In genomic region chr12:124605869-124606774, GRCh38 we compare ENCODE assay signal across 18 cellular contexts. TPM values are rescaled to one million over a fixed set of nuclear protein-coding genes. Genes with fewer than 3 reads are reported as not detected.
DNase-seq lines count a peak whose midpoint lies in the region; ATAC-seq, FAIRE-seq and TF ChIP-seq lines count a peak whose summit lies in the region.
"Had no signal": no experiment of that assay in that cellular context is flagged by ENCODE, and none has a peak within 500 bp of the region (broad histone marks: within the 10 kb centered on the region; RNA-seq: fewer than 3 reads in every experiment).

No MANE protein-coding gene starts in this region.

- H3K14ac ChIP-seq in neuronal stem cell (ENCODE audit: low read length) = no peak overlapping the region

- H2AFZ ChIP-seq in GM23338 (peak overlapping the region; percentile 32), endothelial cell of umbilical vein (ENCODE audit: low read depth, low read length) (no peak overlapping the region), neuronal stem cell (ENCODE audit: low read length) (no peak overlapping the region)

- no TSS peak for BruUV-seq in endothelial cell of umbilical vein (replicated peaks; lab: Mats Ljungman, UMichigan)

- H3K18ac ChIP-seq in neuronal stem cell (ENCODE audit: low read length) = peak overlapping the region; percentile 61

- H3K4ac ChIP-seq in neuronal stem cell (ENCODE audit: low read length) = no peak overlapping the region

- H3K27me3 ChIP-seq in GM23338 (ENCODE audit: insufficient read depth) = no peaks in the 10 kb centered on the region
- H3K27me3 ChIP-seq in NT2/D1 (ENCODE audit: insufficient read depth, insufficient read length) = no peaks in the 10 kb centered on the region
- no peaks in the 10 kb centered on the region for H3K27me3 ChIP-seq in endothelial cell of umbilical vein (ENCODE audit: control insufficient read depth in 2 of 2, insufficient read depth in 2 of 2, low read length in 2 of 2)
- H3K27me3 ChIP-seq in neuronal stem cell (ENCODE audit: control insufficient read depth in 3 of 3, insufficient read depth in 3 of 3, low read depth in 1 of 3, low read length in 3 of 3) = peaks cover 0 to 14% (median 0%) of the 10 kb centered on the region in 3 experiments
- H3K27me3 ChIP-seq in adrenal gland = no peaks in the 10 kb centered on the region
- H3K27me3 ChIP-seq: BE2C, cardiac muscle cell, SJSA1 had no signal

- peak overlapping the region; percentile 46 for H2BK12ac ChIP-seq in neuronal stem cell (ENCODE audit: low read length)

- no peak overlapping the region for H4K8ac ChIP-seq in neuronal stem cell (ENCODE audit: low read depth, low read length)

- H3K9me3 ChIP-seq in NT2/D1 (ENCODE audit: insufficient read depth, low read length) (no peaks in the 10 kb centered on the region), endothelial cell of umbilical vein (replicated peaks; ENCODE audit: control insufficient read depth, insufficient read depth, low read length) (no peaks in the 10 kb centered on the region), neuronal stem cell (replicated peaks in 1 of 2; ENCODE audit: control insufficient read depth in 2 of 2, insufficient read depth in 1 of 2, low read depth in 1 of 2, low read length in 2 of 2) (peaks cover 0 to 3% of the 10 kb centered on the region in 2 donors), adrenal gland (replicated peaks in 1 of 3) (no peaks in the 10 kb centered on the region)
- H3K9me3 ChIP-seq: SJSA1 had no signal

- peak overlapping the region; percentile 26 for H3K9ac ChIP-seq in NT2/D1 (ENCODE audit: insufficient read length, low read depth)
- H3K9ac ChIP-seq in endothelial cell of umbilical vein (replicated peaks; ENCODE audit: extremely low read depth, insufficient read depth, low read length) = no peak overlapping the region
- peak overlapping the region; percentile 30 for H3K9ac ChIP-seq in neuronal stem cell (ENCODE audit: low read depth, low read length, poor library complexity)

- H3K79me1 ChIP-seq in neuronal stem cell (ENCODE audit: low read depth, low read length) = no peaks in the 10 kb centered on the region

- TF ChIP-seq POLR2A in endothelial cell of umbilical vein (IDR thresholded peaks at IDR 0.05; ENCODE audit: low read depth, low read length) (no peak), adrenal gland (IDR thresholded peaks at IDR 0.05) (no peak)

- H3K9me2 ChIP-seq in GM23338 (ENCODE audit: insufficient read depth) = no peaks in the 10 kb centered on the region

- FAIRE-seq in endothelial cell of umbilical vein (lab: Jason Lieb, UNC) = no peak
- FAIRE-seq: GM12891, keratinocyte had no signal

- H3K27ac Mint-ChIP-seq in GM23338 = no peak overlapping the region

- ATAC-seq in GM23338 = no peak; the same call in 2 of the 3 replicates
- no peak for ATAC-seq in HG03025 (IDR thresholded peaks at IDR 0.05; ENCODE audit: low FRiP score, unreplicated experiment)
- ATAC-seq in HG02852 (IDR thresholded peaks at IDR 0.05; ENCODE audit: unreplicated experiment) = no peak
- ATAC-seq: heart right ventricle had no signal

- peak overlapping the region; percentile 97 for H2AK5ac ChIP-seq in neuronal stem cell (ENCODE audit: low read depth, low read length)

- H3K4me1 ChIP-seq in GM23338 (ENCODE audit: insufficient read depth) (peaks cover 4% of the 10 kb centered on the region), NT2/D1 (ENCODE audit: insufficient read depth, insufficient read length) (peaks cover 10% of the 10 kb centered on the region), endothelial cell of umbilical vein (ENCODE audit: control insufficient read depth, extremely low read depth, insufficient read depth, low read length) (peaks cover 18% of the 10 kb centered on the region), neuronal stem cell (ENCODE audit: control insufficient read depth in 2 of 2, insufficient read depth in 1 of 2, low read depth in 1 of 2, low read length in 2 of 2) (peaks cover 0 to 6% of the 10 kb centered on the region in 2 donors), adrenal gland (replicated peaks in 1 of 2) (peaks cover 14 to 27% of the 10 kb centered on the region in 2 donors)

- no peak overlapping the region for H3K4me2 ChIP-seq in GM23338
- no peak overlapping the region for H3K4me2 ChIP-seq in endothelial cell of umbilical vein (ENCODE audit: insufficient read depth, low read length)
- H3K4me2 ChIP-seq in neuronal stem cell (ENCODE audit: insufficient read depth, low read length, poor library complexity, severe bottlenecking) = no peak overlapping the region

- peak overlapping the region; percentile 14 for H2BK15ac ChIP-seq in neuronal stem cell (ENCODE audit: low read length)

- no CpG with 5 or more reads among the region's 22 CpGs for WGBS in neuronal stem cell (ENCODE audit: extremely low coverage in 2 of 2, insufficient read length in 2 of 2, insufficient replicate concordance in 1 of 2), 2 donors
- 82 to 87% (median 85%) methylated on average over 19 to 22 of the region's 22 CpGs for WGBS in adrenal gland, 4 donors

- H3K9me3 Mint-ChIP-seq in GM23338 = no peaks in the 10 kb centered on the region

- H4K20me1 ChIP-seq in GM23338 (replicated peaks; ENCODE audit: insufficient read depth) = no peaks in the 10 kb centered on the region
- H4K20me1 ChIP-seq in endothelial cell of umbilical vein (replicated peaks; ENCODE audit: control insufficient read depth, extremely low read depth, insufficient read depth, low read length) = no peaks in the 10 kb centered on the region

- no peaks in the 10 kb centered on the region for H3F3A ChIP-seq in GM23338 (replicated peaks; ENCODE audit: low read depth)

- H3K27ac ChIP-seq in GM23338 (ENCODE audit: low read depth) (no peak overlapping the region), endothelial cell of umbilical vein (ENCODE audit: insufficient read depth, low read depth, low read length) (no peak overlapping the region), neuronal stem cell (replicated peaks; ENCODE audit: low read length) (no peak overlapping the region), adrenal gland (peak overlapping the region in 1 of 5 donors; percentile 13)
- H3K27ac ChIP-seq: heart right ventricle, SJSA1 had no signal

- H3K36me3 ChIP-seq in GM23338 (ENCODE audit: insufficient read depth) (no peaks in the 10 kb centered on the region), NT2/D1 (ENCODE audit: insufficient read depth, insufficient read length, low read length) (no peaks in the 10 kb centered on the region), endothelial cell of umbilical vein (ENCODE audit: control insufficient read depth in 2 of 2, extremely low read depth in 1 of 2, insufficient read depth in 2 of 2, low read length in 2 of 2) (no peaks in the 10 kb centered on the region), neuronal stem cell (replicated peaks in 1 of 2; ENCODE audit: control insufficient read depth in 2 of 2, insufficient read depth in 2 of 2, low read length in 2 of 2) (no peaks in the 10 kb centered on the region), adrenal gland (replicated peaks in 1 of 2) (no peaks in the 10 kb centered on the region)
- H3K36me3 ChIP-seq: BE2C, cardiac muscle cell, heart right ventricle, SJSA1 had no signal

- H2BK120ac ChIP-seq in neuronal stem cell (ENCODE audit: low read depth, low read length) = peak overlapping the region; percentile 35

- TF ChIP-seq CTCF in GM23338 (conservative IDR thresholded peaks at IDR 0.05; ENCODE audit: low read depth in 2 of 2) (no peak), endothelial cell of umbilical vein (IDR thresholded peaks at IDR 0.05; ENCODE audit: extremely low read depth in 1 of 2, insufficient read depth in 1 of 2, low read depth in 1 of 2, low read length in 2 of 2) (no peak), adrenal gland (IDR thresholded peaks at IDR 0.05) (no peak)

- H3K4me3 ChIP-seq in GM23338 (no peak overlapping the region), NT2/D1 (ENCODE audit: insufficient read length, low read depth) (no peak overlapping the region), endothelial cell of umbilical vein (replicated peaks in 1 of 3; ENCODE audit: insufficient read depth in 1 of 3, low read depth in 1 of 3, low read length in 3 of 3) (no peak overlapping the region), neuronal stem cell (ENCODE audit: low read length in 2 of 2) (no peak overlapping the region), adrenal gland (no peak overlapping the region)
- H3K4me3 ChIP-seq: cardiac muscle cell, heart right ventricle, SJSA1 had no signal

- H3K23ac ChIP-seq in neuronal stem cell (ENCODE audit: low read depth, low read length, poor library complexity) = no peak overlapping the region

- peaks cover 7% of the 10 kb centered on the region for H3K27me3 Mint-ChIP-seq in GM23338 (ENCODE audit: insufficient read depth, low read depth, poor library complexity)

- CTCF ChIA-PET in endothelial cell of umbilical vein (lab: Charles Lee) = interaction anchor here (0.9 kb wide), 1 partner anchor 10 kb away, joined by 3 read pairs; no protein-coding TSS in a partner anchor

- no peak overlapping the region for H4K91ac ChIP-seq in neuronal stem cell (ENCODE audit: low read depth, low read length, poor library complexity)

- intact Hi-C loops in endothelial cell of umbilical vein (cut with micrococcal nuclease) (loop anchor here (5.0 kb wide), 1 partner anchor 46 kb away; no protein-coding TSS in a partner anchor), adrenal gland (cut with DNase I) (no loop called here)

- dilution Hi-C loops in endothelial cell of umbilical vein (cut with MboI; ENCODE audit: extremely low pct_ligation_motif_present, low sequenced_read_pairs) = no loop called here

- no peaks in the 10 kb centered on the region for H3K36me3 Mint-ChIP-seq in GM23338 (ENCODE audit: low read depth)

- no peak overlapping the region for H3K4me3 Mint-ChIP-seq in GM23338

- H3K9me1 ChIP-seq in endothelial cell of umbilical vein (replicated peaks; ENCODE audit: control insufficient read depth, extremely low read depth, insufficient read depth, low read length) = no peaks in the 10 kb centered on the region

- POLR2A ChIA-PET in endothelial cell of umbilical vein (lab: Charles Lee) = no interaction called here

- H3K79me2 ChIP-seq in GM23338 (replicated peaks; ENCODE audit: insufficient read depth) = no peaks in the 10 kb centered on the region
- no peaks in the 10 kb centered on the region for H3K79me2 ChIP-seq in endothelial cell of umbilical vein (ENCODE audit: control insufficient read depth, insufficient read depth, low read length)

- DNase-seq in GM23338 (ENCODE audit: low spot score) (no peak), NT2/D1 (ENCODE audit: low read depth, low spot score) (no peak), endothelial cell of umbilical vein (ENCODE audit: low read depth, low spot score) (peak; percentile 68), neuronal stem cell (ENCODE audit: low spot score) (no peak), adrenal gland (no peak), LoVo (ENCODE audit: low spot score) (no peak)
- DNase-seq: activated CD4-positive, alpha-beta T cell treated with anti-CD3 and anti-CD28 coated beads for 1 hour; activated effector memory CD4-positive, alpha-beta T cell treated with Interleukin-2 at 50 U/mL for 16 hours; BE2C; effector CD4-positive, alpha-beta T cell; heart right ventricle; NCI-H1694 treated with DMSO at 0.1 percent for 48 hours had no signal

- peak overlapping the region; percentile 80 for H2BK5ac ChIP-seq in neuronal stem cell (ENCODE audit: low read length)

- peaks cover 20% of the 10 kb centered on the region for H3K4me1 Mint-ChIP-seq in GM23338

RNA-seq across cellular contexts. Expression of gene NCOR2, which starts 38.7 kb away (rescaled TPM):
- 180 and 190 TPM in 2 replicates for total RNA-seq in GM23338 (2014; rRNA removed; shearing (Covaris generic))
- polyA plus RNA-seq in GM23338 (2016; fragmentation: Nextera tagmentation; extraction: Ambion mirVana) (69.6 and 76.5 TPM in 2 replicates), endothelial cell of umbilical vein (20.9 and 26.5 TPM in 2 replicates), adrenal gland (100 to 1,000 TPM in 1 of 3 donors, 10 to 100 TPM in 2; 28.3 to 194 (median 53.3) TPM)
- total RNA-seq in endothelial cell of umbilical vein (241 and 297 TPM in 2 replicates), adrenal gland (100 to 1,000 TPM in 7 of 8 donors, 10 to 100 TPM in 1; 85.3 to 243 (median 199) TPM)
- polyA plus RNA-seq in endothelial cell of umbilical vein (2011; cell fraction: cytosol; rRNA removed) = 28.9 and 33.3 TPM in 2 replicates
- 83.4 and 92.8 TPM in 2 replicates for polyA plus RNA-seq in endothelial cell of umbilical vein (2011; cell fraction: nucleus; rRNA removed)
- polyA plus RNA-seq in endothelial cell of umbilical vein (2012) = 128 and 157 TPM in 2 replicates
- polyA minus RNA-seq in endothelial cell of umbilical vein = 26.9 and 33.3 TPM in 2 replicates
- 37.7 TPM for polyA minus RNA-seq in endothelial cell of umbilical vein (2011; cell fraction: cytosol; rRNA and poly(A)+ RNA removed)
- 53.8 and 94.2 TPM in 2 replicates for polyA minus RNA-seq in endothelial cell of umbilical vein (2011; cell fraction: nucleus; rRNA and poly(A)+ RNA removed)
- 80.7 TPM for polyA plus RNA-seq in neuronal stem cell (2013, experiment 1 of 2)
- polyA plus RNA-seq in neuronal stem cell (2013, experiment 2 of 2) = 80.2 TPM
